ENCODE assay signal across 25 cellular contexts in the genomic region with DNA sequence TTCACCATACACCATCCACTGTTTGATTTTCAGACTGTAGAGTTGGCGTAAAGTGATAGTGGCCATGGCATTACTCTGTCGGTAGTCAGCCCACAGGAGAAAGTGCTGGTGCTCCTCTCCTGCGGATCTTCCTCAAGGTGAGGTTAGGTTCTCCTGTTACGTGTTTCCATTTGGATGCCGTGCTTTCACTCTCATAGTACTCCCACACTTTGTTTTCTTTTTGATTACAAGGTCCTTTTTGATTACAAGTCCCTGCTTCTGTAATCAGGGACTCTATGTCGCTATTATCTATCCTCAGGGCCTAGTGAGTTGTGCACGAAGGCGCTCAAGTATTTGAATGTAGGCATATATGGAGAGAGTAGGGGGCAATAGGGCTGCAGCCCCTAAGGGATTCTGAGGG.
"Had no signal": no experiment of that assay in that cellular context is flagged by ENCODE, and none has a peak within 500 bp of the region (broad histone marks: within the 10 kb centered on the region; RNA-seq: fewer than 3 reads in every experiment).

No MANE protein-coding gene starts in this region.

- H3K4me3 ChIP-seq: adrenal gland, K562, SJSA1 had no signal

- ATAC-seq: activated CD8-positive, alpha-beta T cell treated with anti-CD3 and anti-CD28 coated beads for 36 hours; activated T-cell treated with anti-CD3 and anti-CD28 coated beads, Interleukin-2, amount 50 U/mL, for 72 hours; K562; T-helper 17 cell had no signal

- H3K9me3 ChIP-seq: adrenal gland, SJSA1 had no signal

- H3K27ac ChIP-seq: adrenal gland, SJSA1 had no signal

- DNase-seq: activated CD4-positive, alpha-beta T cell treated with anti-CD3 and anti-CD28 coated beads, Interleukin-2, amount 50 U/mL, for 1 hour; activated CD4-positive, CD25-positive, alpha-beta regulatory T cell; activated CD8-positive, alpha-beta memory T cell treated with anti-CD3 and anti-CD28 coated beads, Interleukin-2, amount 50 U/mL, for 4 hours; activated CD8-positive, alpha-beta T cell treated with anti-CD3 and anti-CD28 coated beads for 36 hours; activated gamma-delta T cell treated with Interleukin-2 at 50 U/mL for 16 hours; activated naive CD8-positive, alpha-beta T cell treated with anti-CD3 and anti-CD28 coated beads for 36 hours; activated T-cell treated with anti-CD3 and anti-CD28 coated beads, Interleukin-2, amount 50 U/mL, for 72 hours; adrenal gland; anterior cingulate cortex; cerebellar nuclear complex; NCI-H1092; NCI-H1417 treated with DMSO at 0.1 percent for 48 hours; NCI-H1694; NCI-H2029; NCI-H2107; NCI-H2171 treated with DMSO at 0.1 percent for 48 hours; NCI-H226; NCI-H526; NCI-H774; SHP77; T-helper 17 cell; T-helper 9 cell had no signal

- H3K36me3 ChIP-seq: adrenal gland had no signal

- H3K27me3 Mint-ChIP-seq: activated CD8-positive, alpha-beta T cell treated with anti-CD3 and anti-CD28 coated beads for 36 hours; activated naive CD8-positive, alpha-beta T cell treated with anti-CD3 and anti-CD28 coated beads for 36 hours; T-helper 17 cell had no signal

- H3K27ac Mint-ChIP-seq: activated CD8-positive, alpha-beta T cell treated with anti-CD3 and anti-CD28 coated beads for 36 hours; activated naive CD8-positive, alpha-beta T cell treated with anti-CD3 and anti-CD28 coated beads for 36 hours; activated T-cell treated with anti-CD3 and anti-CD28 coated beads, Interleukin-2, amount 50 U/mL, for 72 hours; activated T-helper 2 cell treated with anti-CD3 and anti-CD28 coated beads, Interferon-gamma antibody, Interleukin-2, Interleukin-4, amounts not matched to agents 10 μg/mL and 5 μg/mL and 100 μg/mL, durations not matched to agents 14 hours and 24 hours and 36 hours; T-helper 17 cell had no signal

- H3K27me3 ChIP-seq: adrenal gland, SJSA1 had no signal

- H3K4me3 Mint-ChIP-seq: activated CD8-positive, alpha-beta T cell treated with anti-CD3 and anti-CD28 coated beads for 36 hours; activated naive CD8-positive, alpha-beta T cell treated with anti-CD3 and anti-CD28 coated beads for 36 hours; activated T-cell treated with anti-CD3 and anti-CD28 coated beads, Interleukin-2, amount 50 U/mL, for 72 hours; T-helper 17 cell had no signal

- H3K9me3 Mint-ChIP-seq: activated CD8-positive, alpha-beta T cell treated with anti-CD3 and anti-CD28 coated beads for 36 hours; activated T-cell treated with anti-CD3 and anti-CD28 coated beads, Interleukin-2, amount 50 U/mL, for 72 hours; activated T-helper 2 cell treated with anti-CD3 and anti-CD28 coated beads, Interferon-gamma antibody, Interleukin-2, Interleukin-4, amounts not matched to agents 10 μg/mL and 5 μg/mL and 100 μg/mL, durations not matched to agents 14 hours and 24 hours and 36 hours had no signal
